In genomic region chr4:109729155-109729562, GRCh38 we compare ENCODE assay signal across 8 cellular contexts. TPM values are rescaled to one million over a fixed set of nuclear protein-coding genes. Genes with fewer than 3 reads are reported as not detected.
DNase-seq lines count a peak whose midpoint lies in the region; ATAC-seq, FAIRE-seq and TF ChIP-seq lines count a peak whose summit lies in the region.

No MANE protein-coding gene starts in this region.

- no peaks in the 10 kb centered on the region for H3K27me3 Mint-ChIP-seq in CD8-positive, alpha-beta memory T cell
- no peaks in the 10 kb centered on the region for H3K27me3 Mint-ChIP-seq in astrocyte (ENCODE audit: low read depth, unreplicated experiment)

- peak overlapping the region; percentile 89 for H3K4me3 ChIP-seq in CD8-positive, alpha-beta memory T cell (ENCODE audit: low read length)
- peak overlapping the region; percentile 74 for H3K4me3 ChIP-seq in Jurkat, Clone E6-1 (ENCODE audit: low read length)
- H3K4me3 ChIP-seq in astrocyte (ENCODE audit: insufficient read depth, low read depth, low read length) (peak overlapping the region; percentile 72), stomach (peak overlapping the region; percentile 64 to 88 (median 82))

- H4K20me1 ChIP-seq in astrocyte (ENCODE audit: insufficient read depth, low read length), result no peaks in the 10 kb centered on the region

- peak overlapping the region; percentile 73 to 92 (median 86) for H3K27ac Mint-ChIP-seq in CD8-positive, alpha-beta memory T cell
- peak overlapping the region; percentile 27 for H3K27ac Mint-ChIP-seq in astrocyte (ENCODE audit: unreplicated experiment)

- no peaks in the 10 kb centered on the region for H3K36me3 ChIP-seq in CD8-positive, alpha-beta memory T cell (ENCODE audit: insufficient read depth, low read length)
- H3K36me3 ChIP-seq in astrocyte (ENCODE audit: insufficient read depth, low read length), result no peaks in the 10 kb centered on the region
- no peaks in the 10 kb centered on the region for H3K36me3 ChIP-seq in stomach

- ATAC-seq in HG03097 (IDR thresholded peaks at IDR 0.05; ENCODE audit: low FRiP score, unreplicated experiment), result no peak

- no peak for TF ChIP-seq EP300 in stomach (IDR thresholded peaks at IDR 0.05)

- no peak for TF ChIP-seq CTCF in astrocyte (IDR thresholded peaks at IDR 0.05; ENCODE audit: insufficient read depth, low read depth, low read length)
- TF ChIP-seq CTCF in stomach (IDR thresholded peaks at IDR 0.05), result no peak

- POLR2A ChIA-PET in CD8-positive, alpha-beta memory T cell (lab: Charles Lee), result interaction anchor here (1.3 to 2.1 kb wide), 2 partner anchors 25 to 169 kb away, joined by 4 to 6 read pairs; partner anchors contain the start of gene MCUB

- peaks cover 12% of the 10 kb centered on the region for H3K4me1 ChIP-seq in CD8-positive, alpha-beta memory T cell (ENCODE audit: insufficient read depth, low read length)
- peaks cover 8% of the 10 kb centered on the region for H3K4me1 ChIP-seq in astrocyte (ENCODE audit: insufficient read depth, low read length)
- peaks cover 0 to 27% (median 19%) of the 10 kb centered on the region in 4 donors for H3K4me1 ChIP-seq in stomach

- H3K27me3 ChIP-seq in CD8-positive, alpha-beta memory T cell (ENCODE audit: insufficient read depth, low read length, poor library complexity, severe bottlenecking), result no peaks in the 10 kb centered on the region
- no peaks in the 10 kb centered on the region for H3K27me3 ChIP-seq in astrocyte (ENCODE audit: insufficient read depth, low read length)
- H3K27me3 ChIP-seq in stomach, result no peaks in the 10 kb centered on the region

- H3K36me3 Mint-ChIP-seq in CD8-positive, alpha-beta memory T cell, result peaks cover 8 to 16% (median 9%) of the 10 kb centered on the region in 3 donors
- H3K36me3 Mint-ChIP-seq in astrocyte (ENCODE audit: low read depth, unreplicated experiment), result no peaks in the 10 kb centered on the region

- peak overlapping the region; percentile 93 for H2AFZ ChIP-seq in astrocyte (ENCODE audit: low read depth, low read length)

- H3K4me1 Mint-ChIP-seq in CD8-positive, alpha-beta memory T cell, result peaks cover 18 to 34% (median 33%) of the 10 kb centered on the region in 3 donors
- peaks cover 4% of the 10 kb centered on the region for H3K4me1 Mint-ChIP-seq in astrocyte (ENCODE audit: low read depth, unreplicated experiment)

- TF ChIP-seq POLR2A in stomach (IDR thresholded peaks at IDR 0.05), result no peak

- H3K9me3 Mint-ChIP-seq in CD8-positive, alpha-beta memory T cell, result no peaks in the 10 kb centered on the region
- H3K9me3 Mint-ChIP-seq in astrocyte (ENCODE audit: unreplicated experiment), result no peaks in the 10 kb centered on the region

- DNase-seq in CD8-positive, alpha-beta memory T cell, result no peak
- no peak for DNase-seq in Jurkat, Clone E6-1 (ENCODE audit: low read depth, low spot score)
- DNase-seq in astrocyte (ENCODE audit: low read depth), result no peak
- DNase-seq in iPS-NIHi11 (ENCODE audit: low spot score), result peak; percentile 16
- no peak for DNase-seq in stomach
- DNase-seq in inferior parietal cortex (ENCODE audit: extremely low spot score), result no peak
- DNase-seq in occipital lobe (lab: John Stamatoyannopoulos, UW), result no peak

- peak overlapping the region; percentile 86 to 94 (median 91) for H3K4me3 Mint-ChIP-seq in CD8-positive, alpha-beta memory T cell
- peak overlapping the region; percentile 88 for H3K4me3 Mint-ChIP-seq in astrocyte (ENCODE audit: unreplicated experiment)

- 2 to 3% (median 3%) methylated on average over 11 of the region's 11 CpGs for WGBS in stomach, 5 donors

- peak overlapping the region; percentile 74 for H3K27ac ChIP-seq in CD8-positive, alpha-beta memory T cell (ENCODE audit: low read depth, low read length)
- H3K27ac ChIP-seq in astrocyte (ENCODE audit: low read depth, low read length) (no peak overlapping the region), stomach (peak overlapping the region; percentile 85 to 99 (median 89))

- no peak for FAIRE-seq in astrocyte (lab: Jason Lieb, UNC)

- no peaks in the 10 kb centered on the region for H3K9me3 ChIP-seq in CD8-positive, alpha-beta memory T cell (ENCODE audit: low read length)
- H3K9me3 ChIP-seq in astrocyte (ENCODE audit: insufficient read depth, low read depth, low read length), result no peaks in the 10 kb centered on the region
- no peaks in the 10 kb centered on the region for H3K9me3 ChIP-seq in stomach

- peaks cover 25% of the 10 kb centered on the region for H3K79me2 ChIP-seq in astrocyte (ENCODE audit: insufficient read depth, low read length)

- intact Hi-C loops in stomach (cut with DNase I; ENCODE audit: low total_unique reads), result no loop called here

- CTCF ChIA-PET in CD8-positive, alpha-beta memory T cell (lab: Charles Lee), result interaction anchor here (0.6 kb wide), 1 partner anchor 154 kb away, joined by 3 read pairs; no protein-coding TSS in a partner anchor

- peak overlapping the region; percentile 83 for H3K4me2 ChIP-seq in astrocyte (ENCODE audit: low read length)

- peak overlapping the region; percentile 83 for H3K9ac ChIP-seq in astrocyte (ENCODE audit: low read length)

RNA-seq across cellular contexts. Expression of gene PLA2G12A, which starts 0.7 kb away (rescaled TPM):
- total RNA-seq in CD8-positive, alpha-beta memory T cell, result 10 to 100 TPM; 16.8 to 23.0 TPM
- polyA plus RNA-seq in CD8-positive, alpha-beta memory T cell, result 44.5 TPM
- polyA plus RNA-seq in Jurkat, Clone E6-1 (2012; ENCODE audit: insufficient read depth, insufficient read length), result 45.8 TPM
- total RNA-seq in astrocyte (17.8 and 22.5 TPM in 2 replicates), stomach (10 to 100 TPM in 3 of 5 donors, 1 to 10 TPM in 2; 3.5 to 95.9 (median 17.4) TPM), occipital lobe (25.0 TPM)
- 10 to 100 TPM in 1 of 3 donors, 1 to 10 TPM in 2; 6.4 to 11.9 (median 7.5) TPM for polyA plus RNA-seq in stomach

RNA-seq across cellular contexts. Expression of gene CASP6, which starts 25.9 kb away (rescaled TPM):
- 10 to 100 TPM; 14.9 to 15.4 TPM for total RNA-seq in CD8-positive, alpha-beta memory T cell
- polyA plus RNA-seq in CD8-positive, alpha-beta memory T cell, result 61.0 TPM
- polyA plus RNA-seq in Jurkat, Clone E6-1 (2012; ENCODE audit: insufficient read depth, insufficient read length), result 53.5 TPM
- total RNA-seq in astrocyte (20.6 and 25.2 TPM in 2 replicates), stomach (10 to 100 TPM in 4 of 5 donors, 1 to 10 TPM in 1; 2.3 to 68.9 (median 33.8) TPM), occipital lobe (13.6 TPM)
- 10 to 100 TPM; 11.6 to 29.0 (median 22.8) TPM for polyA plus RNA-seq in stomach
